ENCODE assay signal across 1 cellular context in genomic region chr18:12038661-12039417, GRCh38.
A peak's percentile ranks its signal among the peaks of the same experiment; 100 is the strongest.
TF ChIP-seq lines count a peak whose summit lies in the region.

No MANE protein-coding gene starts in this region.

TF ChIP-seq in IMR-90, 13 proteins besides CTCF, POLR2A, EP300 and RAD21 (continued from another document):
- TF ChIP-seq CHD1 (IDR thresholded peaks at IDR 0.05; ENCODE audit: low read depth, low read length) (no peak), MXI1 (IDR thresholded peaks at IDR 0.05; ENCODE audit: borderline replicate concordance, low read depth, low read length) (no peak), MAZ (IDR thresholded peaks at IDR 0.05; ENCODE audit: borderline replicate concordance, low read depth, low read length) (peak; percentile 33; the same call in 1 of the 2 replicates), BHLHE40 (IDR thresholded peaks at IDR 0.05; ENCODE audit: low read depth, low read length) (peak; percentile 87), NFE2L2 (IDR thresholded peaks at IDR 0.05; ENCODE audit: low read depth, low read length) (no peak), MAFK (IDR thresholded peaks at IDR 0.05; ENCODE audit: low read depth, low read length) (no peak), RFX5 (IDR thresholded peaks at IDR 0.05; ENCODE audit: low read depth, low read length) (no peak)
